1 cellular context compared by ENCODE assay signal in genomic region chr10:101585841-101586240, GRCh38.
TF ChIP-seq lines count a peak whose summit lies in the region.

No MANE protein-coding gene starts in this region.

TF ChIP-seq in GM23338, 12 proteins besides CTCF, POLR2A, EP300 and RAD21:
- TF ChIP-seq POLR2AphosphoS5 (IDR thresholded peaks at IDR 0.05; ENCODE audit: low read depth), result no peak
- TF ChIP-seq ZNF114 (CRISPR knock-in tag; IDR thresholded peaks at IDR 0.05), result no peak
- no peak for TF ChIP-seq ZNF331 (CRISPR knock-in tag; IDR thresholded peaks at IDR 0.05; ENCODE audit: low read depth)
- TF ChIP-seq NANOG (IDR thresholded peaks at IDR 0.05; ENCODE audit: borderline replicate concordance), result no peak
- no peak for TF ChIP-seq EZH2 (IDR thresholded peaks at IDR 0.05; ENCODE audit: low read depth, unreplicated experiment)
